Comparison of ENCODE assay signal across 18 cellular contexts in genomic region chr5:155960177-155960576, GRCh38.
DNase-seq lines count a peak whose midpoint lies in the region; ATAC-seq and TF ChIP-seq lines count a peak whose summit lies in the region.
"Had no signal": no experiment of that assay in that cellular context is flagged by ENCODE, and none has a peak within 500 bp of the region (broad histone marks: within the 10 kb centered on the region; RNA-seq: fewer than 3 reads in every experiment).

No MANE protein-coding gene starts in this region.

- no peak overlapping the region for H2BK15ac ChIP-seq in neuronal stem cell (ENCODE audit: low read length)

- no peak overlapping the region for H3K9ac ChIP-seq in neuronal stem cell (ENCODE audit: low read depth, low read length, poor library complexity)
- no peak overlapping the region for H3K9ac ChIP-seq in MM.1S (ENCODE audit: low read length)
- H3K9ac ChIP-seq: BLaER1 treated with 17β-estradiol and CSF1 and Interleukin-3, amounts not matched to agents 10 nM and 100 nM had no signal

- no peak overlapping the region for H3K4me3 ChIP-seq in right cardiac atrium (ENCODE audit: low read length)
- no peak overlapping the region for H3K4me3 ChIP-seq in neuronal stem cell (ENCODE audit: low read length in 2 of 2)
- H3K4me3 ChIP-seq in MM.1S (ENCODE audit: low read length), result no peak overlapping the region
- H3K4me3 ChIP-seq: A549; BLaER1 treated with 17β-estradiol and CSF1 and Interleukin-3, amounts not matched to agents 10 nM and 100 nM had no signal

- no peak overlapping the region for H2BK5ac ChIP-seq in neuronal stem cell (ENCODE audit: low read length)

- H2BK120ac ChIP-seq in neuronal stem cell (ENCODE audit: low read depth, low read length), result no peak overlapping the region

- H3K4me2 ChIP-seq in neuronal stem cell (ENCODE audit: insufficient read depth, low read length, poor library complexity, severe bottlenecking) (no peak overlapping the region), MM.1S (ENCODE audit: low read depth, low read length) (no peak overlapping the region)
- H3K4me2 ChIP-seq: A549; BLaER1 treated with 17β-estradiol and CSF1 and Interleukin-3, amounts not matched to agents 10 nM and 100 nM had no signal

- H2AK5ac ChIP-seq in neuronal stem cell (ENCODE audit: low read depth, low read length), result no peak overlapping the region

- H3K4me1 ChIP-seq in right cardiac atrium (ENCODE audit: control insufficient read depth, insufficient read depth, low read length) (no peaks in the 10 kb centered on the region), neuronal stem cell (ENCODE audit: control insufficient read depth in 2 of 2, insufficient read depth in 1 of 2, low read depth in 1 of 2, low read length in 2 of 2) (no peaks in the 10 kb centered on the region), MM.1S (ENCODE audit: low read length) (no peaks in the 10 kb centered on the region)
- H3K4me1 ChIP-seq: BLaER1 treated with 17β-estradiol and CSF1 and Interleukin-3, amounts not matched to agents 10 nM and 100 nM; Caco-2 had no signal

- no peaks in the 10 kb centered on the region for H3K36me3 ChIP-seq in neuronal stem cell (replicated peaks in 1 of 2; ENCODE audit: control insufficient read depth in 2 of 2, insufficient read depth in 2 of 2, low read length in 2 of 2)
- no peaks in the 10 kb centered on the region for H3K36me3 ChIP-seq in MM.1S (replicated peaks; ENCODE audit: insufficient read depth, low read length)
- H3K36me3 ChIP-seq: BLaER1 treated with 17β-estradiol and CSF1 and Interleukin-3, amounts not matched to agents 10 nM and 100 nM had no signal

- no peak overlapping the region for H3K23ac ChIP-seq in neuronal stem cell (ENCODE audit: low read depth, low read length, poor library complexity)

- H3K79me2 ChIP-seq in MM.1S (ENCODE audit: low read length), result no peaks in the 10 kb centered on the region

- no peak for TF ChIP-seq CTCF in MM.1S (IDR thresholded peaks at IDR 0.05; ENCODE audit: low read length)

- no peak overlapping the region for H2BK12ac ChIP-seq in neuronal stem cell (ENCODE audit: low read length)

- ATAC-seq in left ventricle myocardium superior, result peak; percentile 19
- ATAC-seq in right cardiac atrium, result no peak
- ATAC-seq in left lobe of liver, result no peak
- ATAC-seq: A549; CD8-positive, alpha-beta T cell had no signal

- no peaks in the 10 kb centered on the region for H3K79me1 ChIP-seq in neuronal stem cell (ENCODE audit: low read depth, low read length)

- H4K20me1 ChIP-seq in MM.1S (ENCODE audit: insufficient read depth, low read length), result no peaks in the 10 kb centered on the region
- H4K20me1 ChIP-seq: BLaER1 treated with 17β-estradiol and CSF1 and Interleukin-3, amounts not matched to agents 10 nM and 100 nM had no signal

- H3K18ac ChIP-seq in neuronal stem cell (ENCODE audit: low read length), result peak overlapping the region; percentile 48

- intact Hi-C loops in left ventricle myocardium superior (cut with micrococcal nuclease) (no loop called here), right cardiac atrium (cut with DNase I) (no loop called here)

- H3K9me3 ChIP-seq in right cardiac atrium (ENCODE audit: control insufficient read depth, low read length) (no peaks in the 10 kb centered on the region), neuronal stem cell (replicated peaks in 1 of 2; ENCODE audit: control insufficient read depth in 2 of 2, insufficient read depth in 1 of 2, low read depth in 1 of 2, low read length in 2 of 2) (no peaks in the 10 kb centered on the region), MM.1S (replicated peaks; ENCODE audit: insufficient read depth, low read length) (no peaks in the 10 kb centered on the region)
- H3K9me3 ChIP-seq: A549, Caco-2 had no signal

- H3K27me3 ChIP-seq in right cardiac atrium (ENCODE audit: control insufficient read depth, insufficient read depth) (no peaks in the 10 kb centered on the region), neuronal stem cell (ENCODE audit: control insufficient read depth in 3 of 3, insufficient read depth in 3 of 3, low read depth in 1 of 3, low read length in 3 of 3) (no peaks in the 10 kb centered on the region), MM.1S (replicated peaks; ENCODE audit: insufficient read depth, low read length) (no peaks in the 10 kb centered on the region)
- H3K27me3 ChIP-seq: BLaER1 treated with 17β-estradiol and CSF1 and Interleukin-3, amounts not matched to agents 10 nM and 100 nM had no signal

- no peaks in the 10 kb centered on the region for H3K9me2 ChIP-seq in MM.1S (replicated peaks; ENCODE audit: insufficient read depth, low read length)

- H2AFZ ChIP-seq in neuronal stem cell (ENCODE audit: low read length), result no peak overlapping the region
- H2AFZ ChIP-seq in MM.1S (ENCODE audit: low read length), result no peak overlapping the region

- H3K27ac ChIP-seq in right cardiac atrium (ENCODE audit: low read length), result no peak overlapping the region
- no peak overlapping the region for H3K27ac ChIP-seq in neuronal stem cell (replicated peaks; ENCODE audit: low read length)
- no peak overlapping the region for H3K27ac ChIP-seq in MM.1S (ENCODE audit: low read length)
- H3K27ac ChIP-seq: 22Rv1; BLaER1 treated with 17β-estradiol and CSF1 and Interleukin-3, amounts not matched to agents 10 nM and 100 nM; C4-2B had no signal

- 88% methylated on average over 3 of the region's 3 CpGs for WGBS in right cardiac atrium
- WGBS in neuronal stem cell (ENCODE audit: extremely low coverage in 2 of 2, insufficient read length in 2 of 2, insufficient replicate concordance in 1 of 2), 2 donors, result 100% methylated on average over 1 of the region's 3 CpGs; no CpG with 5 or more reads in 1 of the 2 donors

- H4K91ac ChIP-seq in neuronal stem cell (ENCODE audit: low read depth, low read length, poor library complexity), result no peak overlapping the region

- no peak overlapping the region for H4K8ac ChIP-seq in neuronal stem cell (ENCODE audit: low read depth, low read length)

- DNase-seq in NCI-H82 (lab: John Stamatoyannopoulos, UW) (peak; percentile 12), NCI-H82 treated with DMSO at 0.1 percent for 48 hours (lab: John Stamatoyannopoulos, UW; ENCODE audit: unreplicated experiment) (no peak), left ventricle myocardium superior (no peak), right cardiac atrium (no peak), neuronal stem cell (ENCODE audit: low spot score) (no peak), left lobe of liver (ENCODE audit: low spot score) (no peak), MM.1S (no peak)
- DNase-seq: AML-193; Caco-2; Calu3; CD4-positive, alpha-beta T cell; CD8-positive, alpha-beta T cell; DMS79 treated with DMSO at 0.1 percent for 48 hours; GF-D8 had no signal

- H3K14ac ChIP-seq in neuronal stem cell (ENCODE audit: low read length), result no peak overlapping the region

- H3K4ac ChIP-seq in neuronal stem cell (ENCODE audit: low read length), result no peak overlapping the region

- no peaks in the 10 kb centered on the region for H3F3A ChIP-seq in MM.1S (ENCODE audit: insufficient read depth, low read length)
